Comparison of ENCODE assay signal across 14 cellular contexts in genomic region chr2:159153463-159153862, GRCh38.
DNase-seq lines count a peak whose midpoint lies in the region; ATAC-seq, FAIRE-seq and TF ChIP-seq lines count a peak whose summit lies in the region.
"Had no signal": no experiment of that assay in that cellular context is flagged by ENCODE, and none has a peak within 500 bp of the region (broad histone marks: within the 10 kb centered on the region; RNA-seq: fewer than 3 reads in every experiment).

No MANE protein-coding gene starts in this region.

- peak overlapping the region; percentile 67 for H3K4me2 ChIP-seq in BLaER1
- H3K4me2 ChIP-seq in K562 (ENCODE audit: insufficient read depth, low read length): no peak overlapping the region

- WGBS in K562 (ENCODE audit: insufficient coverage, low coverage, missing lambda C conversion rate): 27% methylated on average over 4 of the region's 4 CpGs
- 28 to 29% methylated on average over 4 of the region's 4 CpGs for WGBS in lung, 2 donors

- TF ChIP-seq POLR2A in K562 (conservative IDR thresholded peaks at IDR 0.05) (no peak), erythroblast (IDR thresholded peaks at IDR 0.05; ENCODE audit: low read length) (no peak)

- no peaks in the 10 kb centered on the region for H3K36me3 Mint-ChIP-seq in activated T-helper 17 cell treated with anti-CD3 and anti-CD28 coated beads, Interleukin-2, amount 50 U/mL, for 72 hours (ENCODE audit: low read depth)

- DNase-seq in HPDE6-E6E7 (ENCODE audit: extremely low spot score) (peak; percentile 68), K562 (ENCODE audit: extremely low read depth in 1 of 4, low spot score in 3 of 4) (no peak), lung (ENCODE audit: low spot score) (peak; percentile 67), erythroblast (lab: John Stamatoyannopoulos, UW) (no peak), KG1 (lab: John Stamatoyannopoulos, UW) (no peak), DMS53 treated with DMSO at 0.1 percent for 48 hours (lab: John Stamatoyannopoulos, UW; ENCODE audit: unreplicated experiment) (no peak)
- DNase-seq: activated CD8-positive, alpha-beta T cell treated with anti-CD3 and anti-CD28 coated beads, Interleukin-2, amount 10 ng/mL, durations not matched to agents 7 days and 5 days; effector memory CD8-positive, alpha-beta T cell; NK-92 treated with Interleukin-12 subunit alpha and Interleukin-12 subunit beta, amount 100 ng/mL, for 24 hours had no signal

- TF ChIP-seq RAD21 in K562 (CRISPR knock-in tag; conservative IDR thresholded peaks at IDR 0.05 in 1 of 2, IDR thresholded peaks at IDR 0.05 in 1 of 2): no peak

- no peaks in the 10 kb centered on the region for H3K9me1 ChIP-seq in K562 (ENCODE audit: control insufficient read depth, insufficient read depth, low read length)

- H3K27me3 Mint-ChIP-seq in activated T-helper 17 cell treated with anti-CD3 and anti-CD28 coated beads, Interleukin-2, amount 50 U/mL, for 72 hours: no peaks in the 10 kb centered on the region
- H3K27me3 Mint-ChIP-seq: progenitor cell of endocrine pancreas had no signal

- no peak for TF ChIP-seq CTCF in K562 (IDR thresholded peaks at IDR 0.05 in 2 of 3, conservative IDR thresholded peaks at IDR 0.05 in 1 of 3; ENCODE audit: insufficient read depth in 2 of 3, low read depth in 1 of 3, low read length in 3 of 3)
- TF ChIP-seq CTCF in lung (IDR thresholded peaks at IDR 0.05; ENCODE audit: control extremely low read depth, extremely low read depth): no peak

- H3K4me1 ChIP-seq in BLaER1: peaks cover 76% of the 10 kb centered on the region
- H3K4me1 ChIP-seq in K562 (replicated peaks in 1 of 2; ENCODE audit: control insufficient read depth in 2 of 2, insufficient read depth in 2 of 2, low read length in 2 of 2): peaks cover 4 to 8% of the 10 kb centered on the region in 2 experiments; a peak in 2 of 5 replicates
- peaks cover 16 to 20% of the 10 kb centered on the region in 2 donors for H3K4me1 ChIP-seq in lung (ENCODE audit: control insufficient read depth in 2 of 2, insufficient read depth in 2 of 2, low read length in 2 of 2)
- H3K4me1 ChIP-seq: SJCRH30 had no signal

- no peaks in the 10 kb centered on the region for H3K27me3 ChIP-seq in BLaER1
- peaks cover 11 to 51% of the 10 kb centered on the region in 2 experiments; a peak in 4 of 5 replicates for H3K27me3 ChIP-seq in K562 (ENCODE audit: control insufficient read depth in 2 of 2, insufficient read depth in 2 of 2, low read length in 2 of 2)
- no peaks in the 10 kb centered on the region for H3K27me3 ChIP-seq in lung (ENCODE audit: control insufficient read depth, insufficient read depth)
- H3K27me3 ChIP-seq: SJCRH30 had no signal

- H3K9me3 ChIP-seq in BLaER1: no peaks in the 10 kb centered on the region
- H3K9me3 ChIP-seq in K562 (replicated peaks; ENCODE audit: control insufficient read depth, insufficient read depth, low read depth, low read length): no peaks in the 10 kb centered on the region
- no peaks in the 10 kb centered on the region for H3K9me3 ChIP-seq in lung (ENCODE audit: control insufficient read depth in 2 of 2, insufficient read depth in 1 of 2, low read length in 1 of 2)
- H3K9me3 ChIP-seq: SJCRH30 had no signal

- H3K27ac Mint-ChIP-seq in activated T-helper 17 cell treated with anti-CD3 and anti-CD28 coated beads, Interleukin-2, amount 50 U/mL, for 72 hours: no peak overlapping the region
- H3K27ac Mint-ChIP-seq: activated CD8-positive, alpha-beta T cell treated with anti-CD3 and anti-CD28 coated beads, Interleukin-2, amount 10 ng/mL, durations not matched to agents 7 days and 5 days; effector memory CD8-positive, alpha-beta T cell; progenitor cell of endocrine pancreas had no signal

- intact Hi-C loops in K562 (cut with micrococcal nuclease): no loop called here

- POLR2A ChIA-PET in K562 (lab: Yijun Ruan, JAX): interaction anchor here (0.6 to 7.5 kb wide), 7 partner anchors 10 to 643 kb away, joined by 3 to 48 read pairs (median 3); no protein-coding TSS in a partner anchor

- no peak for TF ChIP-seq EP300 in K562 (IDR thresholded peaks at IDR 0.05; ENCODE audit: low read length)

- peaks cover 8% of the 10 kb centered on the region for H3K4me1 Mint-ChIP-seq in activated T-helper 17 cell treated with anti-CD3 and anti-CD28 coated beads, Interleukin-2, amount 50 U/mL, for 72 hours

- CTCF ChIA-PET in K562 (lab: Yijun Ruan, JAX; ENCODE audit: low intra/inter-chr PET ratio): no interaction called here

- H3K27ac ChIP-seq in BLaER1 (peak overlapping the region; percentile 52; the same call in 1 of the 2 replicates), K562 (ENCODE audit: extremely low read depth, low read depth, low read length) (no peak overlapping the region), lung (ENCODE audit: low read depth in 1 of 2, low read length in 1 of 2) (peak overlapping the region in 1 of 2 donors; percentile 29)
- H3K27ac ChIP-seq: SJCRH30 had no signal

- H3K9ac ChIP-seq in BLaER1 (no peak overlapping the region), K562 (ENCODE audit: insufficient read depth in 1 of 2, low read depth in 2 of 2, low read length in 2 of 2) (no peak overlapping the region)

- H4K20me1 ChIP-seq in BLaER1: no peaks in the 10 kb centered on the region
- H4K20me1 ChIP-seq in K562 (replicated peaks; ENCODE audit: control insufficient read depth, insufficient read depth, low read length): no peaks in the 10 kb centered on the region

- FAIRE-seq in K562 (lab: Jason Lieb, UNC): no peak
- FAIRE-seq: TTC549 had no signal

- ATAC-seq in K562 (no peak), lung (ENCODE audit: insufficient read depth, low FRiP score) (peak; percentile 77)
- no peak for ATAC-seq in activated T-helper 17 cell treated with anti-CD3 and anti-CD28 coated beads, Interleukin-2, amount 50 U/mL, for 72 hours (replicated peaks)
- ATAC-seq: activated CD8-positive, alpha-beta T cell treated with anti-CD3 and anti-CD28 coated beads, Interleukin-2, amount 10 ng/mL, durations not matched to agents 7 days and 5 days; effector memory CD8-positive, alpha-beta T cell had no signal

- no peak overlapping the region for H3K4me3 Mint-ChIP-seq in activated T-helper 17 cell treated with anti-CD3 and anti-CD28 coated beads, Interleukin-2, amount 50 U/mL, for 72 hours
- H3K4me3 Mint-ChIP-seq: activated CD8-positive, alpha-beta T cell treated with anti-CD3 and anti-CD28 coated beads, Interleukin-2, amount 10 ng/mL, durations not matched to agents 7 days and 5 days; effector memory CD8-positive, alpha-beta T cell had no signal

- H3K36me3 ChIP-seq in BLaER1 (no peaks in the 10 kb centered on the region), K562 (ENCODE audit: control insufficient read depth, insufficient read depth, low read length) (no peaks in the 10 kb centered on the region), lung (ENCODE audit: control insufficient read depth in 2 of 2, insufficient read depth in 2 of 2, low read length in 2 of 2) (peaks cover 12 to 24% of the 10 kb centered on the region in 2 donors)

- in situ Hi-C loops in K562 (cut with MboI): no loop called here

- H3K9me3 Mint-ChIP-seq in activated T-helper 17 cell treated with anti-CD3 and anti-CD28 coated beads, Interleukin-2, amount 50 U/mL, for 72 hours: no peaks in the 10 kb centered on the region
- H3K9me3 Mint-ChIP-seq: effector memory CD8-positive, alpha-beta T cell had no signal

- BruUV-seq in K562 (replicated peaks; lab: Mats Ljungman, UMichigan): no TSS peak

- H3K4me3 ChIP-seq in BLaER1 (no peak overlapping the region), K562 (no peak overlapping the region), lung (no peak overlapping the region)
- H3K4me3 ChIP-seq: SJCRH30 had no signal

- no peaks in the 10 kb centered on the region for H3K79me2 ChIP-seq in K562 (ENCODE audit: control insufficient read depth, insufficient read depth, low read length)

- H2AFZ ChIP-seq in K562 (ENCODE audit: low read depth, low read length): no peak overlapping the region

TF ChIP-seq in K562, 482 proteins besides CTCF, POLR2A, EP300 and RAD21:
- TF ChIP-seq KAT2B (IDR thresholded peaks at IDR 0.05; ENCODE audit: low read depth, low read length) (no peak), SPI1 (IDR thresholded peaks at IDR 0.05; ENCODE audit: borderline replicate concordance, low read depth, low read length) (peak; percentile 56; the same call in 1 of the 2 replicates), ZNF175 (CRISPR knock-in tag; IDR thresholded peaks at IDR 0.05; ENCODE audit: low read depth) (no peak), NFE2L1 (tag; IDR thresholded peaks at IDR 0.05; ENCODE audit: borderline replicate concordance, low read depth) (no peak), ZNF232 (CRISPR knock-in tag; IDR thresholded peaks at IDR 0.05) (no peak), SAFB (IDR thresholded peaks at IDR 0.05; ENCODE audit: borderline replicate concordance, low read depth, low read length) (no peak), FOSL1 (tag; conservative IDR thresholded peaks at IDR 0.05) (0 out of 2 replicates have a peak, but pooled peaks have one; percentile 38), MCM3 (IDR thresholded peaks at IDR 0.05) (no peak), HMGXB4 (CRISPR knock-in tag; IDR thresholded peaks at IDR 0.05) (no peak), PTBP1 (IDR thresholded peaks at IDR 0.05; ENCODE audit: low read depth, low read length) (no peak), E2F5 (CRISPR knock-in tag; IDR thresholded peaks at IDR 0.05) (no peak), RFX1 (IDR thresholded peaks at IDR 0.05) (no peak), ZNF133 (CRISPR knock-in tag; IDR thresholded peaks at IDR 0.05) (no peak), SOX6 (IDR thresholded peaks at IDR 0.05) (no peak)
TF ChIP-seq in K562: peak in this region for 2.

Comparison
In these comparisons a context has a peak if more than half of its experiments do, and no peak if none do; other contexts are left out.
1. DNase-seq: peak in HPDE6-E6E7 (single experiment) and lung (single experiment); none in K562 (0 of 4), erythroblast (0 of 2), KG1 (single experiment) and DMS53 treated with DMSO at 0.1 percent for 48 hours (single experiment).